Comparison of ENCODE assay signal across 8 cellular contexts in the genomic region with DNA sequence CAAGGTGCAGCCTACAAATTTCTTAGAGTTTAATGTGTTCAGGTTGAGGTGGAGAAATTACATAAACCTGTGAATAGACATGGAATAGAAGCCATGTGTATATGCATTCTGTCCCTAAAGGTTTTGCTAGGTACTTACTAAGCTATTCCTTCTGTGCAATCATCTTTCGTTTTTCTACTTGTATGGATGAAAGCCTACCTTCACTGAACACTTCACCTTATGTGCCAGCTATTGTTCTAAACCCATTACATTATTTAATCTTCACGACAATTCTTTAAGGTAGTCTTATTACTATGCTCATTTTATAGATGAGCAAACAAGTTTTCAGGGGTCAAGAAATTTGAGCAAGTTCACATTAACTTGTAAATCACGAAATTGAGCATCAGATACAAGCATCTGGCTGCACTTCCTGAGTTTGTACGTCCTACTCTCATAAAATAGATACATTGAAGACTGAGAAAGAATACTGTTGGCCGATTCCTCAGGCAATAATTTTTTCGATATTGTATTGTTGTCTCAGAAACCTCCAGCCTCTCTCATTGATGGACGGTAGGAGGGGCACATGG. TPM values are rescaled to one million over a fixed set of nuclear protein-coding genes. Genes with fewer than 3 reads are reported as not detected.
DNase-seq lines count a peak whose midpoint lies in the region; TF ChIP-seq lines count a peak whose summit lies in the region.

No MANE protein-coding gene starts in this region.

- 19% methylated on average over 6 of the region's 7 CpGs for WGBS in mammary epithelial cell (ENCODE audit: low coverage, missing lambda C conversion rate)

- dilution Hi-C loops in mammary epithelial cell (cut with HindIII; ENCODE audit: low sequenced_read_pairs) = no loop called here

- H3K4me2 ChIP-seq in mammary epithelial cell (ENCODE audit: insufficient read depth, low read depth, low read length) = peak overlapping the region; percentile 79

- POLR2A ChIA-PET in BJ (lab: Charles Lee) = no interaction called here

- H3K4me1 Mint-ChIP-seq in IgD-negative memory B cell = peaks cover 17 to 26% (median 22%) of the 10 kb centered on the region in 3 donors

- H3K9me3 ChIP-seq in mammary epithelial cell (replicated peaks; ENCODE audit: insufficient read depth, low read length) (no peaks in the 10 kb centered on the region), muscle layer of duodenum (ENCODE audit: control insufficient read depth in 1 of 2, low read length in 2 of 2) (no peaks in the 10 kb centered on the region)

- TF ChIP-seq CTCF in BJ (IDR thresholded peaks at IDR 0.05; ENCODE audit: insufficient read depth, low read depth, low read length) (no peak), mammary epithelial cell (conservative IDR thresholded peaks at IDR 0.05 in 1 of 2, IDR thresholded peaks at IDR 0.05 in 1 of 2; ENCODE audit: extremely low read depth in 1 of 2, insufficient read depth in 1 of 2, low read depth in 1 of 2, low read length in 2 of 2) (no peak)

- H3K27ac ChIP-seq in mammary epithelial cell (ENCODE audit: insufficient read depth, low read depth, low read length) = peak overlapping the region; percentile 23
- peak overlapping the region; percentile 70 for H3K27ac ChIP-seq in muscle layer of duodenum (ENCODE audit: low read length)

- in situ Hi-C loops in mammary epithelial cell (cut with MboI; ENCODE audit: low sequenced_read_pairs in 2 of 2) = no loop called here

- CTCF ChIA-PET in BJ (lab: Yijun Ruan, JAX) = no interaction called here
- CTCF ChIA-PET in mammary epithelial cell (lab: Charles Lee; ENCODE audit: low non-redundant PET) = interaction anchor here (0.6 kb wide), 1 partner anchor 188 kb away, joined by 7 read pairs; no protein-coding TSS in a partner anchor

- H3K9me3 Mint-ChIP-seq in IgD-negative memory B cell = no peaks in the 10 kb centered on the region

- peak overlapping the region; percentile 54 for H3K9ac ChIP-seq in mammary epithelial cell (ENCODE audit: insufficient read depth, low read length)

- intact Hi-C loops in mammary epithelial cell (cut with micrococcal nuclease) = loop anchor here (1.0 to 2.0 kb wide), 2 partner anchors 26 to 746 kb away; partner anchors contain the start of gene SCAPER

- peaks cover 20% of the 10 kb centered on the region for H3K79me2 ChIP-seq in mammary epithelial cell (ENCODE audit: insufficient read depth, low read length)

- H3K36me3 ChIP-seq in BJ (ENCODE audit: control insufficient read depth, insufficient read depth, low read length) (no peaks in the 10 kb centered on the region), mammary epithelial cell (ENCODE audit: insufficient read depth, low read length) (peaks cover 3% of the 10 kb centered on the region), muscle layer of duodenum (ENCODE audit: control insufficient read depth in 1 of 2, insufficient read depth in 2 of 2, low read length in 2 of 2) (peaks cover 3 to 9% of the 10 kb centered on the region in 2 donors)

- BruUV-seq in mammary epithelial cell (replicated peaks; lab: Mats Ljungman, UMichigan) = TSS peak; percentile 63

- H3K27me3 ChIP-seq in BJ (ENCODE audit: control insufficient read depth, insufficient read depth, low read length) = no peaks in the 10 kb centered on the region
- H3K27me3 ChIP-seq in mammary epithelial cell (ENCODE audit: insufficient read depth, low read length) = no peaks in the 10 kb centered on the region
- no peaks in the 10 kb centered on the region for H3K27me3 ChIP-seq in muscle layer of duodenum (ENCODE audit: low read depth, low read length)

- no peak for DNase-seq in BJ (ENCODE audit: low read depth)
- no peak for DNase-seq in mammary epithelial cell
- no peak for DNase-seq in AG08396 (ENCODE audit: low spot score)
- DNase-seq in NCI-H2029 treated with DMSO at 0.1 percent for 48 hours (lab: John Stamatoyannopoulos, UW) = no peak
- DNase-seq in AG08395 (ENCODE audit: low spot score) = no peak
- no peak for DNase-seq in NK-92 treated with Interleukin-12 subunit alpha and Interleukin-12 subunit beta, amount 100 ng/mL, for 24 hours (lab: John Stamatoyannopoulos, UW)

- peak overlapping the region; percentile 96 for H2AFZ ChIP-seq in mammary epithelial cell (ENCODE audit: low read depth, low read length)

- H4K20me1 ChIP-seq in mammary epithelial cell (ENCODE audit: insufficient read depth, low read length) = no peaks in the 10 kb centered on the region

- peak overlapping the region; percentile 82 to 97 (median 94) for H3K4me3 Mint-ChIP-seq in IgD-negative memory B cell

- H3K4me1 ChIP-seq in mammary epithelial cell (ENCODE audit: insufficient read depth, low read length) (no peaks in the 10 kb centered on the region), muscle layer of duodenum (ENCODE audit: control insufficient read depth in 1 of 2, insufficient read depth in 2 of 2, low read length in 2 of 2) (peaks cover 0 to 18% of the 10 kb centered on the region in 2 donors)

- peak overlapping the region; percentile 89 to 95 (median 93) for H3K27ac Mint-ChIP-seq in IgD-negative memory B cell

- no peaks in the 10 kb centered on the region for H3K27me3 Mint-ChIP-seq in IgD-negative memory B cell

- H3K36me3 Mint-ChIP-seq in IgD-negative memory B cell = peaks cover 4% of the 10 kb centered on the region

- peak overlapping the region; percentile 59 for H3K4me3 ChIP-seq in BJ (ENCODE audit: low read depth, low read length)
- peak overlapping the region; percentile 50 to 66 (median 54) for H3K4me3 ChIP-seq in mammary epithelial cell (replicated peaks in 1 of 3; ENCODE audit: insufficient read depth in 1 of 3, low read depth in 2 of 3, low read length in 3 of 3)
- H3K4me3 ChIP-seq in muscle layer of duodenum (ENCODE audit: low read depth in 1 of 2, low read length in 2 of 2) = peak overlapping the region; percentile 74 to 75

RNA-seq across cellular contexts. Expression of gene RCN2, which starts 0.6 kb away (rescaled TPM):
- polyA plus RNA-seq in BJ (2011; rRNA removed) (30.8 and 68.5 TPM in 2 replicates), IgD-negative memory B cell (46.6 TPM), mammary epithelial cell (35.5 TPM)
- 4.3 and 6.7 TPM in 2 replicates for polyA minus RNA-seq in BJ (2011; rRNA and poly(A)+ RNA removed)
- 10 to 100 TPM; 47.0 to 51.3 TPM for total RNA-seq in mammary epithelial cell
- 5.1 TPM for polyA minus RNA-seq in mammary epithelial cell

RNA-seq across cellular contexts. Expression of gene SCAPER, which starts 25.8 kb away (rescaled TPM):
- polyA plus RNA-seq in BJ (2011; rRNA removed) = 2.3 and 2.6 TPM in 2 replicates
- 4.3 and 7.6 TPM in 2 replicates for polyA minus RNA-seq in BJ (2011; rRNA and poly(A)+ RNA removed)
- polyA plus RNA-seq in IgD-negative memory B cell = 25.6 TPM
- 10 to 100 TPM in 1 of 2 donors, 1 to 10 TPM in 1; 9.2 to 11.6 TPM for total RNA-seq in mammary epithelial cell
- polyA plus RNA-seq in mammary epithelial cell = 1.1 TPM
- 0.67 TPM for polyA minus RNA-seq in mammary epithelial cell
